8 cellular contexts compared by ENCODE assay signal in genomic region chr10:132248455-132249231, GRCh38. TPM values are rescaled to one million over a fixed set of nuclear protein-coding genes. Genes with fewer than 3 reads are reported as not detected.
DNase-seq lines count a peak whose midpoint lies in the region; ATAC-seq and TF ChIP-seq lines count a peak whose summit lies in the region.

No MANE protein-coding gene starts in this region.

- DNase-seq in GM13976 (ENCODE audit: low spot score) (peak; percentile 84), NCI-H2107 (lab: John Stamatoyannopoulos, UW) (peak; percentile 37), activated T-cell treated with anti-CD3 and anti-CD28 coated beads for 48 hours (ENCODE audit: low read depth) (peak; percentile 68), heart left ventricle (peak in 3 of 5 donors; percentile 33 to 85 (median 53)), NOMO-1 (lab: John Stamatoyannopoulos, UW; ENCODE audit: unreplicated experiment in 2 of 2) (no peak), DMS53 (lab: John Stamatoyannopoulos, UW) (no peak)
- DNase-seq in stimulated activated CD4-positive, alpha-beta T cell treated with anti-CD3 and anti-CD28 coated beads, Interleukin-12 subunit alpha, Interleukin-12 subunit beta, amount 100 ng/mL, for 24 hours (ENCODE audit: low read depth in 2 of 2): peak; percentile 43 to 67

- 61 to 86% (median 70%) methylated on average over 15 to 38 of the region's 38 CpGs for WGBS in heart left ventricle, 4 donors

- H3K27me3 ChIP-seq in heart left ventricle: no peaks in the 10 kb centered on the region

- H3K36me3 ChIP-seq in heart left ventricle: no peaks in the 10 kb centered on the region

- peaks cover 0 to 11% (median 0%) of the 10 kb centered on the region in 12 donors for H3K4me1 ChIP-seq in heart left ventricle

- H3K4me3 ChIP-seq in heart left ventricle: peak overlapping the region in 8 of 12 donors; percentile 19 to 38 (median 30)

- TF ChIP-seq CTCF in GM13976 (IDR thresholded peaks at IDR 0.05; ENCODE audit: borderline replicate concordance, control extremely low read depth, extremely low read depth, insufficient read depth, missing control alignments) (no peak), heart left ventricle (IDR thresholded peaks at IDR 0.05) (no peak)

- in situ Hi-C loops in GM13976 (cut with MboI; ENCODE audit: low sequenced_read_pairs, unreplicated experiment): no loop called here

- intact Hi-C loops in heart left ventricle (cut with DNase I): no loop called here

- peak in 3 of 4 donors; percentile 54 to 66 (median 63) for ATAC-seq in heart left ventricle
- no peak for ATAC-seq in GM18858 (IDR thresholded peaks at IDR 0.05; ENCODE audit: unreplicated experiment)

- no peak for TF ChIP-seq POLR2A in heart left ventricle (IDR thresholded peaks at IDR 0.05)

- no peak overlapping the region for H3K27ac ChIP-seq in heart left ventricle

- no peaks in the 10 kb centered on the region for H3K9me3 ChIP-seq in heart left ventricle

RNA-seq across cellular contexts. Expression of gene STK32C, which starts 59.1 kb away (rescaled TPM):
- total RNA-seq in heart left ventricle: 1 to 10 TPM; 3.8 to 9.8 (median 6.2) TPM
- 1 to 10 TPM; 4.7 to 8.2 TPM for polyA plus RNA-seq in heart left ventricle

Comparison
In these comparisons a context has a peak if more than half of its experiments do, and no peak if none do; other contexts are left out.
1. DNase-seq: peak in GM13976 (single experiment), NCI-H2107 (single experiment), activated T-cell treated with anti-CD3 and anti-CD28 coated beads for 48 hours (single experiment), heart left ventricle (3 of 5) and stimulated activated CD4-positive, alpha-beta T cell treated with anti-CD3 and anti-CD28 coated beads, Interleukin-12 subunit alpha, Interleukin-12 subunit beta, amount 100 ng/mL, for 24 hours (2 of 2); none in NOMO-1 (0 of 2) and DMS53 (single experiment).